ENCODE assay signal across 8 cellular contexts in the genomic region with DNA sequence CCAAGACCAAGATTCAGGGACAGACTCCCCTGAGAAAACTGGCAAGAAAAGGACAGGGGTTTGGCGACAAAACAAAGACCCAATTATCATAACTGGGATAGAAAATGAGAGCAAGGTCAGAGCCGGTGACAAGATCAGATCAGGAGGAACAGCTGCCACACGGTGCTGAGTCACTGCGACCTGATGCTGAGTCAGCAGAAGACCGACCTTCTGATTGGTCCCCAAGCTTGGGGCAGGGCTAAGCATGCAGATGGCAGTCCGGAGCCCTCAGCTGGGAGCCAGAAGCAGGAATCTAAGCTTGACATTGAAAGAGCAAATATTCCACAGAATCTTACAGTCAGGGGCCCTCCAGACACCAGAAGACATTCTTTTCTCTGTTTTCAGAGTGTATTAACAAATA. TPM values are rescaled to one million over a fixed set of nuclear protein-coding genes. Genes with fewer than 3 reads are reported as not detected.
DNase-seq lines count a peak whose midpoint lies in the region; ATAC-seq and TF ChIP-seq lines count a peak whose summit lies in the region.

No MANE protein-coding gene starts in this region.

- intact Hi-C loops in esophagus muscularis mucosa (cut with DNase I) (no loop called here), natural killer cell (cut with micrococcal nuclease) (no loop called here)

- peak overlapping the region in 1 of 3 donors; percentile 21 for H3K27ac Mint-ChIP-seq in CD4-positive, CD25-positive, alpha-beta regulatory T cell
- no peak overlapping the region for H3K27ac Mint-ChIP-seq in natural killer cell

- no peaks in the 10 kb centered on the region for H3K4me1 ChIP-seq in CD4-positive, CD25-positive, alpha-beta regulatory T cell (ENCODE audit: control insufficient read depth, insufficient read depth, low read length, poor library complexity, severe bottlenecking)
- H3K4me1 ChIP-seq in esophagus muscularis mucosa = peaks cover 0 to 13% (median 0%) of the 10 kb centered on the region in 4 donors
- H3K4me1 ChIP-seq in tibial nerve = peaks cover 0 to 5% (median 0%) of the 10 kb centered on the region in 4 donors

- H3K36me3 Mint-ChIP-seq in CD4-positive, CD25-positive, alpha-beta regulatory T cell = no peaks in the 10 kb centered on the region
- no peaks in the 10 kb centered on the region for H3K36me3 Mint-ChIP-seq in natural killer cell

- peaks cover 0 to 8% (median 0%) of the 10 kb centered on the region in 7 donors for H3K9me3 Mint-ChIP-seq in CD4-positive, CD25-positive, alpha-beta regulatory T cell
- no peaks in the 10 kb centered on the region for H3K9me3 Mint-ChIP-seq in natural killer cell

- no peaks in the 10 kb centered on the region for H3K4me1 Mint-ChIP-seq in CD4-positive, CD25-positive, alpha-beta regulatory T cell
- peaks cover 0 to 9% of the 10 kb centered on the region in 2 donors for H3K4me1 Mint-ChIP-seq in natural killer cell

- WGBS in esophagus muscularis mucosa = 23% methylated on average over 6 of the region's 6 CpGs
- WGBS in tibial nerve, 2 donors = 19 to 21% methylated on average over 6 of the region's 6 CpGs

- TF ChIP-seq EP300 in esophagus muscularis mucosa (IDR thresholded peaks at IDR 0.05) (no peak), tibial nerve (IDR thresholded peaks at IDR 0.05) (no peak)

- no peaks in the 10 kb centered on the region for H3K9me3 ChIP-seq in CD4-positive, CD25-positive, alpha-beta regulatory T cell (ENCODE audit: control insufficient read depth in 2 of 2, low read length in 2 of 2)
- H3K9me3 ChIP-seq in esophagus muscularis mucosa = no peaks in the 10 kb centered on the region
- H3K9me3 ChIP-seq in tibial nerve = no peaks in the 10 kb centered on the region

- TF ChIP-seq CTCF in esophagus muscularis mucosa (IDR thresholded peaks at IDR 0.05) (no peak), natural killer cell (IDR thresholded peaks at IDR 0.05) (no peak), tibial nerve (IDR thresholded peaks at IDR 0.05) (no peak)

- no peak overlapping the region for H3K4me3 Mint-ChIP-seq in CD4-positive, CD25-positive, alpha-beta regulatory T cell
- H3K4me3 Mint-ChIP-seq in natural killer cell = no peak overlapping the region

- peaks cover 65% of the 10 kb centered on the region for H3K27me3 Mint-ChIP-seq in CD4-positive, CD25-positive, alpha-beta regulatory T cell
- peaks cover 20 to 39% of the 10 kb centered on the region in 2 donors for H3K27me3 Mint-ChIP-seq in natural killer cell (ENCODE audit: low read depth in 2 of 2)

- peaks cover 21% of the 10 kb centered on the region for H3K27me3 ChIP-seq in CD4-positive, CD25-positive, alpha-beta regulatory T cell (ENCODE audit: control insufficient read depth, insufficient read depth, low read length)
- no peaks in the 10 kb centered on the region for H3K27me3 ChIP-seq in esophagus muscularis mucosa
- H3K27me3 ChIP-seq in tibial nerve = no peaks in the 10 kb centered on the region

- H3K36me3 ChIP-seq in CD4-positive, CD25-positive, alpha-beta regulatory T cell (ENCODE audit: control insufficient read depth, insufficient read depth, low read length) = no peaks in the 10 kb centered on the region
- H3K36me3 ChIP-seq in esophagus muscularis mucosa (no peaks in the 10 kb centered on the region), tibial nerve (no peaks in the 10 kb centered on the region)

- ATAC-seq in CD4-positive, CD25-positive, alpha-beta regulatory T cell (ENCODE audit: low read depth in 2 of 2) = peak; percentile 57 to 58
- ATAC-seq in GM19351 (IDR thresholded peaks at IDR 0.05; ENCODE audit: unreplicated experiment) (peak; percentile 95), HG03439 (IDR thresholded peaks at IDR 0.05; ENCODE audit: unreplicated experiment) (peak; percentile 70), natural killer cell (peak; percentile 43 to 73 (median 64))

- peak in 1 of 3 donors; percentile 60 for DNase-seq in CD4-positive, CD25-positive, alpha-beta regulatory T cell
- peak; percentile 82 for DNase-seq in NCI-H2227 (lab: John Stamatoyannopoulos, UW; ENCODE audit: unreplicated experiment)
- DNase-seq in activated CD4-positive, alpha-beta T cell treated with anti-CD3 and anti-CD28 coated beads for 48 hours = peak; percentile 74
- peak; percentile 87 for DNase-seq in esophagus muscularis mucosa (ENCODE audit: extremely low spot score)
- no peak for DNase-seq in natural killer cell
- peak; percentile 29 to 39 for DNase-seq in tibial nerve (ENCODE audit: low spot score in 2 of 2)

- H3K4me3 ChIP-seq in CD4-positive, CD25-positive, alpha-beta regulatory T cell (ENCODE audit: low read depth, low read length) = no peak overlapping the region
- no peak overlapping the region for H3K4me3 ChIP-seq in esophagus muscularis mucosa
- H3K4me3 ChIP-seq in tibial nerve = no peak overlapping the region

- no peak for TF ChIP-seq POLR2A in esophagus muscularis mucosa (IDR thresholded peaks at IDR 0.05; ENCODE audit: low read depth)
- no peak for TF ChIP-seq POLR2A in tibial nerve (IDR thresholded peaks at IDR 0.05)

- H3K27ac ChIP-seq in CD4-positive, CD25-positive, alpha-beta regulatory T cell (ENCODE audit: insufficient read depth, low read length, poor library complexity, severe bottlenecking) = no peak overlapping the region
- H3K27ac ChIP-seq in esophagus muscularis mucosa (replicated peaks in 1 of 4) (no peak overlapping the region), tibial nerve (no peak overlapping the region)

RNA-seq across cellular contexts. Expression of a gene that starts 19.1 kb away (rescaled TPM):
- 0.27 TPM for total RNA-seq in CD4-positive, CD25-positive, alpha-beta regulatory T cell
- 1 to 10 TPM in 1 of 4 donors, under 1 TPM in 2, not detected in 1; 0.66 to 1.0 (median 0.91) TPM for polyA plus RNA-seq in CD4-positive, CD25-positive, alpha-beta regulatory T cell
- 1 to 10 TPM; 5.0 to 8.0 (median 5.8) TPM for total RNA-seq in esophagus muscularis mucosa
- total RNA-seq in natural killer cell = under 1 TPM in 1 of 3 donors, not detected in 2; 0.32 TPM
- 1 to 10 TPM; 3.6 to 9.0 (median 5.6) TPM for total RNA-seq in tibial nerve

RNA-seq across cellular contexts. Expression of a gene that starts 28.9 kb away (rescaled TPM):
- total RNA-seq in CD4-positive, CD25-positive, alpha-beta regulatory T cell = 43.4 TPM
- polyA plus RNA-seq in CD4-positive, CD25-positive, alpha-beta regulatory T cell = 10 to 100 TPM; 76.3 to 98.3 (median 87.2) TPM
- total RNA-seq in esophagus muscularis mucosa (10 to 100 TPM; 47.9 to 75.7 (median 60.5) TPM), natural killer cell (10 to 100 TPM; 58.0 to 61.0 (median 60.7) TPM), tibial nerve (10 to 100 TPM; 42.6 to 88.8 (median 78.7) TPM)
